Comparison of ENCODE assay signal across 1 cellular context in the genomic region with DNA sequence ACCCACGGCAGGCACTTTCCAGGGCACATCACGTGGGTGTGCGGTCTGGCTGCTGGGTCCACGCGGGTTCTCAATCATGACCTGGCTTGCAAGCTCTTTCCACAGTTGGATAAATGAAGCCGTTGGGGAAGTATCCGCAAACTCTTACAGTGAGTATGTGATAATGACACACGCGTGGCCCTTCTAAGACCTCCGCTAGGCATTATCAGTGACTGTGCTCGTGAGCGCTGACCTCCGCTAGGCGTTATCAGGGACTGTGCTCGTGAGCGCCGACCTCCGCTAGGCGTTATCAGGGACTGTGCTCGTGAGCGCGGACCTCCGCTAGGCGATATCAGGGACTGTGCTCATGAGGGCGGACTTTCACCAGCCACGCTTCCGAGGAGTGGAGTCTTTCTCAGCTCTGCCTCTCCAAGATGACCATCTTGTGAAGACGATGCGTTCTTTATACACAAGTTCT.
TF ChIP-seq lines count a peak whose summit lies in the region.

No MANE protein-coding gene starts in this region.

TF ChIP-seq in K562, 482 proteins besides CTCF, POLR2A, EP300 and RAD21 (continued from another document):
- TF ChIP-seq ZNF3 (CRISPR knock-in tag; IDR thresholded peaks at IDR 0.05): no peak
